ENCODE assay signal across 32 cellular contexts in genomic region chr19:55464039-55464668, GRCh38. TPM values are rescaled to one million over a fixed set of nuclear protein-coding genes. Genes with fewer than 3 reads are reported as not detected.
"Had no signal": no experiment of that assay in that cellular context is flagged by ENCODE, and none has a peak within 500 bp of the region (broad histone marks: within the 10 kb centered on the region; RNA-seq: fewer than 3 reads in every experiment).

No MANE protein-coding gene starts in this region.

- H3K9me3 Mint-ChIP-seq: activated T-cell treated with anti-CD3 and anti-CD28 coated beads, Interleukin-2, amount 50 U/mL, for 24 hours; activated T-helper 2 cell treated with anti-CD3 and anti-CD28 coated beads, Interferon-gamma antibody, Interleukin-2, Interleukin-4, amounts not matched to agents 10 μg/mL and 5 μg/mL and 100 μg/mL, durations not matched to agents 14 hours and 24 hours and 36 hours; dendritic cell treated with granulocyte-macrophage colony-stimulating factor and Interleukin-4, amounts not matched to agents 40 ng/mL and 50 ng/mL, for 4 days; memory B cell; natural killer cell treated with Interleukin-12 subunit alpha and Interleukin-12 subunit beta and Interleukin-15 and Interleukin-18, amount 100 ng/mL, for 72 hours; type B pancreatic cell; WTC11 had no signal

- ATAC-seq: body of pancreas; left colon; natural killer cell treated with Interleukin-12 subunit alpha and Interleukin-12 subunit beta and Interleukin-15 and Interleukin-18, amount 100 ng/mL, for 72 hours; sciatic nerve; WTC11 had no signal

- H3K27ac Mint-ChIP-seq: activated T-cell treated with anti-CD3 and anti-CD28 coated beads, Interleukin-2, amount 50 U/mL, for 24 hours; activated T-helper 2 cell treated with anti-CD3 and anti-CD28 coated beads, Interferon-gamma antibody, Interleukin-2, Interleukin-4, amounts not matched to agents 10 μg/mL and 5 μg/mL and 100 μg/mL, durations not matched to agents 14 hours and 24 hours and 36 hours; dendritic cell treated with granulocyte-macrophage colony-stimulating factor and Interleukin-4, amounts not matched to agents 40 ng/mL and 50 ng/mL, for 4 days; memory B cell; natural killer cell treated with Interleukin-12 subunit alpha and Interleukin-12 subunit beta and Interleukin-15 and Interleukin-18, amount 100 ng/mL, for 72 hours; type B pancreatic cell; WTC11 had no signal

- H3K27ac ChIP-seq: body of pancreas, cardiac muscle cell, hepatocyte, parathyroid adenoma, thoracic aorta, vagina had no signal

- H3K4me3 ChIP-seq: body of pancreas, cardiac muscle cell, hepatocyte, thoracic aorta, vagina had no signal

- H3K36me3 ChIP-seq: cardiac muscle cell, thoracic aorta, vagina had no signal

- H3K36me3 Mint-ChIP-seq: memory B cell; natural killer cell treated with Interleukin-12 subunit alpha and Interleukin-12 subunit beta and Interleukin-15 and Interleukin-18, amount 100 ng/mL, for 72 hours; type B pancreatic cell; WTC11 had no signal

- H3K27me3 ChIP-seq: body of pancreas, cardiac muscle cell, hepatocyte, vagina had no signal

- H3K4me3 Mint-ChIP-seq: activated T-cell treated with anti-CD3 and anti-CD28 coated beads, Interleukin-2, amount 50 U/mL, for 24 hours; dendritic cell treated with granulocyte-macrophage colony-stimulating factor and Interleukin-4, amounts not matched to agents 40 ng/mL and 50 ng/mL, for 4 days; memory B cell; natural killer cell treated with Interleukin-12 subunit alpha and Interleukin-12 subunit beta and Interleukin-15 and Interleukin-18, amount 100 ng/mL, for 72 hours; type B pancreatic cell had no signal

- H3K27me3 Mint-ChIP-seq: activated T-cell treated with anti-CD3 and anti-CD28 coated beads, Interleukin-2, amount 50 U/mL, for 24 hours; natural killer cell treated with Interleukin-12 subunit alpha and Interleukin-12 subunit beta and Interleukin-15 and Interleukin-18, amount 100 ng/mL, for 72 hours had no signal

- DNase-seq: activated CD4-positive, alpha-beta T cell treated with anti-CD3 and anti-CD28 coated beads, Interleukin-2, amount 50 U/mL, for 4 hours; activated CD8-positive, alpha-beta memory T cell treated with anti-CD3 and anti-CD28 coated beads for 24 hours; activated CD8-positive, alpha-beta memory T cell treated with anti-CD3 and anti-CD28 coated beads, Interleukin-2, amount 50 U/mL, for 4 hours; activated naive CD4-positive, alpha-beta T cell treated with Interleukin-2 at 50 U/mL for 16 hours; activated T-cell treated with anti-CD3 and anti-CD28 coated beads, Interleukin-2, amount 50 U/mL, for 24 hours; anterior cingulate cortex; body of pancreas; effector CD8-positive, alpha-beta T cell; foreskin melanocyte; glutamatergic neuron; islet precursor cell; left colon; nucleus accumbens; stimulated activated CD4-positive, alpha-beta T cell treated with anti-CD3 and anti-CD28 coated beads, Interleukin-4, amount 100 ng/mL, for 1 hour; stimulated activated naive CD4-positive, alpha-beta T cell; T1000 had no signal

- H3K9me3 ChIP-seq: body of pancreas, thoracic aorta, vagina had no signal

- H3K9ac ChIP-seq: parathyroid adenoma had no signal

RNA-seq across cellular contexts. Expression of gene C19orf85, which starts 0.4 kb away (rescaled TPM):
- total RNA-seq: activated T-helper 2 cell treated with anti-CD3 and anti-CD28 coated beads, Interferon-gamma antibody, Interleukin-2, Interleukin-4, amounts not matched to agents 10 μg/mL and 5 μg/mL and 100 μg/mL, durations not matched to agents 14 hours and 24 hours and 36 hours; body of pancreas; cardiac muscle cell; cerebellum; hepatocyte; left colon; lower leg skin; natural killer cell treated with Interleukin-12 subunit alpha and Interleukin-12 subunit beta and Interleukin-15 and Interleukin-18, amount 100 ng/mL, for 72 hours; pulmonary artery endothelial cell; sciatic nerve; T-helper 1 cell treated with Interleukin-12 subunit alpha and Interleukin-12 subunit beta and Interleukin-4 antibody, amounts not matched to agents 30 ng/mL and 1 ng/mL, for 36 hours; thoracic aorta; vagina had no signal

RNA-seq across cellular contexts. Expression of gene SHISA7, which starts 21.1 kb away (rescaled TPM):
- total RNA-seq: activated T-helper 2 cell treated with anti-CD3 and anti-CD28 coated beads, Interferon-gamma antibody, Interleukin-2, Interleukin-4, amounts not matched to agents 10 μg/mL and 5 μg/mL and 100 μg/mL, durations not matched to agents 14 hours and 24 hours and 36 hours; body of pancreas; cardiac muscle cell; hepatocyte; left colon; natural killer cell treated with Interleukin-12 subunit alpha and Interleukin-12 subunit beta and Interleukin-15 and Interleukin-18, amount 100 ng/mL, for 72 hours; pulmonary artery endothelial cell; T-helper 1 cell treated with Interleukin-12 subunit alpha and Interleukin-12 subunit beta and Interleukin-4 antibody, amounts not matched to agents 30 ng/mL and 1 ng/mL, for 36 hours; thoracic aorta had no signal
